Comparison of ENCODE assay signal across 21 cellular contexts in genomic region chr16:9422769-9423513, GRCh38.
DNase-seq lines count a peak whose midpoint lies in the region; ATAC-seq and TF ChIP-seq lines count a peak whose summit lies in the region.
"Had no signal": no experiment of that assay in that cellular context is flagged by ENCODE, and none has a peak within 500 bp of the region (broad histone marks: within the 10 kb centered on the region; RNA-seq: fewer than 3 reads in every experiment).

No MANE protein-coding gene starts in this region.

- no peak overlapping the region for H3K4me2 ChIP-seq in GM23338
- H3K4me2 ChIP-seq: A549; BLaER1 treated with 17β-estradiol and CSF1 and Interleukin-3, amounts not matched to agents 10 nM and 100 nM had no signal

- H3K4me1 ChIP-seq in GM23338 (ENCODE audit: insufficient read depth) (no peaks in the 10 kb centered on the region), liver (ENCODE audit: control insufficient read depth in 4 of 4, insufficient read depth in 4 of 4, low read length in 3 of 4) (peaks cover 0 to 4% (median 1%) of the 10 kb centered on the region in 4 donors), spleen (no peaks in the 10 kb centered on the region)
- H3K4me1 ChIP-seq: A549, SJSA1 had no signal

- H3K27me3 Mint-ChIP-seq in GM23338 (ENCODE audit: insufficient read depth, low read depth, poor library complexity), result peaks cover 5% of the 10 kb centered on the region
- H3K27me3 Mint-ChIP-seq: CD4-positive, alpha-beta T cell had no signal

- ATAC-seq in GM23338 (no peak), left ventricle myocardium superior (peak; percentile 89), HG03025 (IDR thresholded peaks at IDR 0.05; ENCODE audit: low FRiP score, unreplicated experiment) (no peak)
- ATAC-seq: A549, PC-3, T-cell had no signal

- no peaks in the 10 kb centered on the region for H3K36me3 Mint-ChIP-seq in GM23338 (ENCODE audit: low read depth)
- H3K36me3 Mint-ChIP-seq: T-cell had no signal

- intact Hi-C loops in left ventricle myocardium superior (cut with micrococcal nuclease) (no loop called here), spleen (cut with DNase I; ENCODE audit: low total_unique reads) (no loop called here)

- H3K4me3 ChIP-seq in GM23338, result no peak overlapping the region
- H3K4me3 ChIP-seq in liver (ENCODE audit: low read depth in 1 of 3, low read length in 3 of 3), result no peak overlapping the region
- no peak overlapping the region for H3K4me3 ChIP-seq in spleen
- H3K4me3 ChIP-seq: A549; BLaER1 treated with 17β-estradiol and CSF1 and Interleukin-3, amounts not matched to agents 10 nM and 100 nM; SJSA1 had no signal

- H3K9me3 ChIP-seq in liver (ENCODE audit: control insufficient read depth in 4 of 4, low read length in 3 of 4) (no peaks in the 10 kb centered on the region), spleen (peaks cover 0 to 9% (median 0%) of the 10 kb centered on the region in 8 donors)
- H3K9me3 ChIP-seq: A549; BLaER1 treated with 17β-estradiol and CSF1 and Interleukin-3, amounts not matched to agents 10 nM and 100 nM; SJSA1 had no signal

- H3K9me2 ChIP-seq in GM23338 (ENCODE audit: insufficient read depth), result peaks cover 12% of the 10 kb centered on the region; the same call in 1 of the 2 replicates

- no peak overlapping the region for H3K27ac Mint-ChIP-seq in GM23338
- H3K27ac Mint-ChIP-seq: CD4-positive, alpha-beta T cell; H9; T-cell had no signal

- 0 out of 2 replicates have a peak overlapping the region, but pooled peaks have one; percentile 43 for H2AFZ ChIP-seq in GM23338

- no peaks in the 10 kb centered on the region for H3K4me1 Mint-ChIP-seq in GM23338
- H3K4me1 Mint-ChIP-seq: H9, T-cell had no signal

- WGBS in liver, result 25% methylated on average over 7 of the region's 7 CpGs
- 50 to 79% (median 70%) methylated on average over 7 of the region's 7 CpGs for WGBS in spleen, 5 donors

- no peak for TF ChIP-seq POLR2A in spleen (IDR thresholded peaks at IDR 0.05)

- H3K4me3 Mint-ChIP-seq in GM23338, result no peak overlapping the region
- H3K4me3 Mint-ChIP-seq: CD4-positive, alpha-beta T cell; H9; T-cell had no signal

- no peak overlapping the region for H3K27ac ChIP-seq in GM23338 (ENCODE audit: low read depth)
- peak overlapping the region; percentile 52 to 63 for H3K27ac ChIP-seq in liver (ENCODE audit: low read depth in 1 of 2, low read length in 2 of 2)
- H3K27ac ChIP-seq in spleen, result no peak overlapping the region
- H3K27ac ChIP-seq: A549; BLaER1 treated with 17β-estradiol and CSF1 and Interleukin-3, amounts not matched to agents 10 nM and 100 nM; SJSA1 had no signal

- no peaks in the 10 kb centered on the region for H3F3A ChIP-seq in GM23338 (replicated peaks; ENCODE audit: low read depth)

- H3K9ac ChIP-seq in liver (ENCODE audit: low read depth in 1 of 2, low read length in 2 of 2), result no peak overlapping the region
- H3K9ac ChIP-seq: BLaER1 treated with 17β-estradiol and CSF1 and Interleukin-3, amounts not matched to agents 10 nM and 100 nM had no signal

- no peaks in the 10 kb centered on the region for H3K27me3 ChIP-seq in GM23338 (ENCODE audit: insufficient read depth)
- no peaks in the 10 kb centered on the region for H3K27me3 ChIP-seq in liver (ENCODE audit: control insufficient read depth in 4 of 4, insufficient read depth in 4 of 4, low read length in 3 of 4)
- no peaks in the 10 kb centered on the region for H3K27me3 ChIP-seq in spleen (replicated peaks in 1 of 7)
- H3K27me3 ChIP-seq: BLaER1 treated with 17β-estradiol and CSF1 and Interleukin-3, amounts not matched to agents 10 nM and 100 nM had no signal

- TF ChIP-seq CTCF in GM23338 (conservative IDR thresholded peaks at IDR 0.05; ENCODE audit: low read depth in 2 of 2) (no peak), liver (IDR thresholded peaks at IDR 0.05; ENCODE audit: low read depth, low read length, missing input control) (no peak), spleen (IDR thresholded peaks at IDR 0.05 in 8 of 11, conservative IDR thresholded peaks at IDR 0.05 in 3 of 11) (no peak)

- H4K20me1 ChIP-seq in GM23338 (replicated peaks; ENCODE audit: insufficient read depth), result no peaks in the 10 kb centered on the region
- H4K20me1 ChIP-seq: BLaER1 treated with 17β-estradiol and CSF1 and Interleukin-3, amounts not matched to agents 10 nM and 100 nM had no signal

- H3K36me3 ChIP-seq in GM23338 (ENCODE audit: insufficient read depth), result no peaks in the 10 kb centered on the region
- no peaks in the 10 kb centered on the region for H3K36me3 ChIP-seq in liver (ENCODE audit: control insufficient read depth in 4 of 4, insufficient read depth in 3 of 4, low read depth in 1 of 4, low read length in 3 of 4)
- H3K36me3 ChIP-seq in spleen, result no peaks in the 10 kb centered on the region
- H3K36me3 ChIP-seq: BLaER1 treated with 17β-estradiol and CSF1 and Interleukin-3, amounts not matched to agents 10 nM and 100 nM; SJSA1 had no signal

- no peaks in the 10 kb centered on the region for H3K79me2 ChIP-seq in GM23338 (replicated peaks; ENCODE audit: insufficient read depth)

- DNase-seq in GM23338 (ENCODE audit: low spot score) (no peak), NCI-H69 (lab: John Stamatoyannopoulos, UW) (peak; percentile 6), left ventricle myocardium superior (no peak), inferior parietal cortex (ENCODE audit: extremely low spot score) (no peak), spleen (no peak)
- DNase-seq: AML-193; CD4-positive, alpha-beta T cell; DMS53; H9; NCI-H1417; NCI-H1694; NCI-H2081; NCI-H226; NCI-H510A; PC-3; T-cell had no signal

- TF ChIP-seq RAD21 in liver (IDR thresholded peaks at IDR 0.05), result peak; percentile 60 to 64

- H3K9me3 Mint-ChIP-seq in GM23338, result no peaks in the 10 kb centered on the region; the same call in 2 of the 3 replicates
- H3K9me3 Mint-ChIP-seq: H9 had no signal

TF ChIP-seq in GM23338, 12 proteins besides CTCF, POLR2A, EP300 and RAD21 (continues in another document):
- TF ChIP-seq CREB1 (CRISPR knock-in tag; IDR thresholded peaks at IDR 0.05; ENCODE audit: low read depth) (no peak), STAT1 (IDR thresholded peaks at IDR 0.05; ENCODE audit: unreplicated experiment) (no peak), ZNF114 (CRISPR knock-in tag; IDR thresholded peaks at IDR 0.05) (no peak), ETS1 (IDR thresholded peaks at IDR 0.05) (no peak), EZH2phosphoT487 (IDR thresholded peaks at IDR 0.05; ENCODE audit: unreplicated experiment) (no peak), ZNF331 (CRISPR knock-in tag; IDR thresholded peaks at IDR 0.05; ENCODE audit: low read depth) (no peak), NANOG (IDR thresholded peaks at IDR 0.05; ENCODE audit: borderline replicate concordance) (no peak), POLR2AphosphoS5 (IDR thresholded peaks at IDR 0.05; ENCODE audit: low read depth) (no peak), EZH2 (IDR thresholded peaks at IDR 0.05; ENCODE audit: low read depth, unreplicated experiment) (no peak)

TF ChIP-seq in liver, 16 proteins besides CTCF, POLR2A, EP300 and RAD21 (continues in another document):
- TF ChIP-seq HNF4A (conservative IDR thresholded peaks at IDR 0.05) (peak; percentile 98 to 99), REST (IDR thresholded peaks at IDR 0.05) (peak; percentile 72), JUND (IDR thresholded peaks at IDR 0.05) (peak; percentile 70 to 81), ZBTB33 (IDR thresholded peaks at IDR 0.05) (peak; percentile 84), GABPA (IDR thresholded peaks at IDR 0.05 in 1 of 2, conservative IDR thresholded peaks at IDR 0.05 in 1 of 2) (peak in 1 of 2 donors; percentile 54), RXRA (IDR thresholded peaks at IDR 0.05) (peak; percentile 93 to 95), FOXA1 (IDR thresholded peaks at IDR 0.05) (no peak), YY1 (IDR thresholded peaks at IDR 0.05) (peak; percentile 75), EGR1 (IDR thresholded peaks at IDR 0.05; ENCODE audit: low read depth in 2 of 2) (peak in 1 of 2 donors; percentile 58), FOXA2 (IDR thresholded peaks at IDR 0.05) (peak; percentile 49)

Comparison
In these comparisons a context has a peak if more than half of its experiments do, and no peak if none do; other contexts are left out.
1. H3K27ac ChIP-seq: peak in liver (2 of 2); none in GM23338 (single experiment) and spleen (0 of 8).